12 cellular contexts compared by ENCODE assay signal in the genomic region with DNA sequence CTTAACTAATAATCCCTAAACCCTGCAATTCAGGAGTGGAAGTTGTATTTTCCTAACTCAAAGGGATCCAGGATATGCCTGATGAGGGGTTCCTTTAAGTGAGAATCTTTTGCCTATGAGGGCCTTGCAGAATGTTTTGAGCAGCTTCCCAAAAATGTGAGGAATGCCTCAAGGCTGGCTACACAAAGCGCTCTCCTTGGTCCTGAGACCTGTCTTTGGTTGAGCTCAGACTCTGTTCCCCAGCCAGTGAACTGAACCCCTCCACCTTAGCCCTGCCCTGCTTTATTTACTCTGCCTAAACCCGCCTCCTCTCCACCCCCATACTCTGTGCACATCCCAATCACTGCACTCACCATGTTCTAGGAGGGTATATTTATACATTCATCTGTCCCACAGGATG.
DNase-seq lines count a peak whose midpoint lies in the region; ATAC-seq and TF ChIP-seq lines count a peak whose summit lies in the region.
"Had no signal": no experiment of that assay in that cellular context is flagged by ENCODE, and none has a peak within 500 bp of the region (broad histone marks: within the 10 kb centered on the region; RNA-seq: fewer than 3 reads in every experiment).

No MANE protein-coding gene starts in this region.

- peaks cover 21% of the 10 kb centered on the region for H3K4me1 Mint-ChIP-seq in progenitor cell of endocrine pancreas (ENCODE audit: low read depth)
- no peaks in the 10 kb centered on the region for H3K4me1 Mint-ChIP-seq in activated CD4-positive, alpha-beta T cell treated with anti-CD3 and anti-CD28 coated beads for 36 hours
- H3K4me1 Mint-ChIP-seq: activated B cell treated with CpG ODN at 0.5 μM for 24 hours had no signal

- H3K4me1 ChIP-seq in suprapubic skin = no peaks in the 10 kb centered on the region

- H3K27me3 ChIP-seq in suprapubic skin = no peaks in the 10 kb centered on the region

- CTCF ChIA-PET in activated CD4-positive, alpha-beta T cell treated with anti-CD3 and anti-CD28 coated beads for 36 hours (lab: Charles Lee) = no interaction called here

- TF ChIP-seq CTCF in progenitor cell of endocrine pancreas (IDR thresholded peaks at IDR 0.05; ENCODE audit: unreplicated experiment) (no peak), suprapubic skin (IDR thresholded peaks at IDR 0.05) (no peak)

- H3K9me3 ChIP-seq in suprapubic skin = no peaks in the 10 kb centered on the region

- no peak for TF ChIP-seq POLR2A in suprapubic skin (IDR thresholded peaks at IDR 0.05)

- H3K36me3 Mint-ChIP-seq in progenitor cell of endocrine pancreas (ENCODE audit: insufficient read depth) = no peaks in the 10 kb centered on the region
- H3K36me3 Mint-ChIP-seq in activated CD4-positive, alpha-beta T cell treated with anti-CD3 and anti-CD28 coated beads for 36 hours (ENCODE audit: low read depth) = no peaks in the 10 kb centered on the region

- no peaks in the 10 kb centered on the region for H3K9me3 Mint-ChIP-seq in progenitor cell of endocrine pancreas (ENCODE audit: low read depth)
- H3K9me3 Mint-ChIP-seq in activated CD4-positive, alpha-beta T cell treated with anti-CD3 and anti-CD28 coated beads for 36 hours (ENCODE audit: low read depth) = no peaks in the 10 kb centered on the region
- H3K9me3 Mint-ChIP-seq: activated B cell treated with CpG ODN at 0.5 μM for 24 hours had no signal

- no peak overlapping the region for H3K4me3 ChIP-seq in suprapubic skin

- WGBS in suprapubic skin = 22% methylated on average over 2 of the region's 2 CpGs

- peak; percentile 77 for DNase-seq in HCEC 1CT
- peak; percentile 13 for DNase-seq in RPMI7951 (ENCODE audit: low read depth)
- peak; percentile 54 for DNase-seq in fibroblast of gingiva (ENCODE audit: low read depth)
- peak; percentile 37 for DNase-seq in progenitor cell of endocrine pancreas (ENCODE audit: low spot score, unreplicated experiment)
- DNase-seq in suprapubic skin (ENCODE audit: low spot score in 2 of 2) = no peak
- no peak for DNase-seq in activated gamma-delta T cell (lab: John Stamatoyannopoulos, UW)
- DNase-seq in activated CD4-positive, alpha-beta T cell treated with anti-CD3 and anti-CD28 coated beads for 36 hours = no peak
- DNase-seq: activated B cell treated with CpG ODN at 0.5 μM for 24 hours; foreskin melanocyte; MM.1S; stimulated activated CD4-positive, alpha-beta T cell treated with anti-CD3 and anti-CD28 coated beads, Interleukin-1b, Interleukin-23, amount 100 ng/mL, for 48 hours had no signal

- no peak overlapping the region for H3K27ac Mint-ChIP-seq in progenitor cell of endocrine pancreas
- no peak overlapping the region for H3K27ac Mint-ChIP-seq in activated CD4-positive, alpha-beta T cell treated with anti-CD3 and anti-CD28 coated beads for 36 hours
- H3K27ac Mint-ChIP-seq: activated B cell treated with CpG ODN at 0.5 μM for 24 hours had no signal

- no peaks in the 10 kb centered on the region for H3K36me3 ChIP-seq in suprapubic skin

- H3K27ac ChIP-seq in suprapubic skin = no peak overlapping the region

- no peak for TF ChIP-seq EP300 in suprapubic skin (IDR thresholded peaks at IDR 0.05)

- H3K4me3 Mint-ChIP-seq in progenitor cell of endocrine pancreas (ENCODE audit: low read depth) = no peak overlapping the region
- H3K4me3 Mint-ChIP-seq in activated CD4-positive, alpha-beta T cell treated with anti-CD3 and anti-CD28 coated beads for 36 hours = no peak overlapping the region
- H3K4me3 Mint-ChIP-seq: activated B cell treated with CpG ODN at 0.5 μM for 24 hours had no signal

- no peak for ATAC-seq in GM21360 (IDR thresholded peaks at IDR 0.05; ENCODE audit: unreplicated experiment)
- ATAC-seq in activated CD4-positive, alpha-beta T cell treated with anti-CD3 and anti-CD28 coated beads for 36 hours = no peak

- POLR2A ChIA-PET in activated CD4-positive, alpha-beta T cell treated with anti-CD3 and anti-CD28 coated beads for 36 hours (lab: Charles Lee) = no interaction called here

- no peaks in the 10 kb centered on the region for H3K27me3 Mint-ChIP-seq in progenitor cell of endocrine pancreas
- H3K27me3 Mint-ChIP-seq in activated CD4-positive, alpha-beta T cell treated with anti-CD3 and anti-CD28 coated beads for 36 hours = peaks cover 2% of the 10 kb centered on the region

- intact Hi-C loops in activated CD4-positive, alpha-beta T cell treated with anti-CD3 and anti-CD28 coated beads for 36 hours (cut with DNase I, micrococcal nuclease) = no loop called here

Comparison
In these comparisons a context has a peak if more than half of its experiments do, and no peak if none do; other contexts are left out.
1. DNase-seq: peak in HCEC 1CT (single experiment), RPMI7951 (single experiment), fibroblast of gingiva (single experiment) and progenitor cell of endocrine pancreas (single experiment); none in suprapubic skin (0 of 2), activated gamma-delta T cell (single experiment) and activated CD4-positive, alpha-beta T cell treated with anti-CD3 and anti-CD28 coated beads for 36 hours (single experiment).